In genomic region chr4:80196259-80197131, GRCh38 we compare ENCODE assay signal across 2 cellular contexts.
TF ChIP-seq lines count a peak whose summit lies in the region.

No MANE protein-coding gene starts in this region.

TF ChIP-seq in SK-N-SH, 30 proteins besides CTCF, POLR2A, EP300 and RAD21 (continued from another document):
- no peak for TF ChIP-seq CHD2 (IDR thresholded peaks at IDR 0.05; ENCODE audit: low read length, partially characterized antibody)
- TF ChIP-seq REST (IDR thresholded peaks at IDR 0.05; ENCODE audit: low read depth, low read length) = no peak
- TF ChIP-seq FOXM1 (IDR thresholded peaks at IDR 0.05; ENCODE audit: low read depth) = no peak
- TF ChIP-seq POLR2AphosphoS5 (IDR thresholded peaks at IDR 0.05; ENCODE audit: low read depth, low read length) = no peak
- no peak for TF ChIP-seq ZBTB33 (IDR thresholded peaks at IDR 0.05; ENCODE audit: borderline replicate concordance, low read depth)
- no peak for TF ChIP-seq RCOR1 (IDR thresholded peaks at IDR 0.05; ENCODE audit: low read length)
- TF ChIP-seq FOXJ3 (CRISPR knock-in tag; IDR thresholded peaks at IDR 0.05) = no peak

TF ChIP-seq in SK-N-SH treated with all-trans-retinoic acid at 6 μM for 48 hours, 23 proteins besides CTCF, POLR2A, EP300 and RAD21 (continued from another document):
- TF ChIP-seq, protein P1, sequence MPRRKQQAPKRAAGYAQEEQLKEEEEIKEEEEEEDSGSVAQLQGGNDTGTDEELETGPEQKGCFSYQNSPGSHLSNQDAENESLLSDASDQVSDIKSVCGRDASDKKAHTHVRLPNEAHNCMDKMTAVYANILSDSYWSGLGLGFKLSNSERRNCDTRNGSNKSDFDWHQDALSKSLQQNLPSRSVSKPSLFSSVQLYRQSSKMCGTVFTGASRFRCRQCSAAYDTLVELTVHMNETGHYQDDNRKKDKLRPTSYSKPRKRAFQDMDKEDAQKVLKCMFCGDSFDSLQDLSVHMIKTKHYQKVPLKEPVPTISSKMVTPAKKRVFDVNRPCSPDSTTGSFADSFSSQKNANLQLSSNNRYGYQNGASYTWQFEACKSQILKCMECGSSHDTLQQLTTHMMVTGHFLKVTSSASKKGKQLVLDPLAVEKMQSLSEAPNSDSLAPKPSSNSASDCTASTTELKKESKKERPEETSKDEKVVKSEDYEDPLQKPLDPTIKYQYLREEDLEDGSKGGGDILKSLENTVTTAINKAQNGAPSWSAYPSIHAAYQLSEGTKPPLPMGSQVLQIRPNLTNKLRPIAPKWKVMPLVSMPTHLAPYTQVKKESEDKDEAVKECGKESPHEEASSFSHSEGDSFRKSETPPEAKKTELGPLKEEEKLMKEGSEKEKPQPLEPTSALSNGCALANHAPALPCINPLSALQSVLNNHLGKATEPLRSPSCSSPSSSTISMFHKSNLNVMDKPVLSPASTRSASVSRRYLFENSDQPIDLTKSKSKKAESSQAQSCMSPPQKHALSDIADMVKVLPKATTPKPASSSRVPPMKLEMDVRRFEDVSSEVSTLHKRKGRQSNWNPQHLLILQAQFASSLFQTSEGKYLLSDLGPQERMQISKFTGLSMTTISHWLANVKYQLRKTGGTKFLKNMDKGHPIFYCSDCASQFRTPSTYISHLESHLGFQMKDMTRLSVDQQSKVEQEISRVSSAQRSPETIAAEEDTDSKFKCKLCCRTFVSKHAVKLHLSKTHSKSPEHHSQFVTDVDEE (CRISPR knock-in tag; IDR thresholded peaks at IDR 0.05) = no peak
- TF ChIP-seq ISL1 (CRISPR knock-in tag; IDR thresholded peaks at IDR 0.05) (no peak), OSR1 (CRISPR knock-in tag; IDR thresholded peaks at IDR 0.05) (no peak), ESRRG (CRISPR knock-in tag; IDR thresholded peaks at IDR 0.05) (no peak), ARNTL (CRISPR knock-in tag; IDR thresholded peaks at IDR 0.05; ENCODE audit: borderline replicate concordance, low read depth) (no peak), SNAI2 (CRISPR knock-in tag; IDR thresholded peaks at IDR 0.05) (no peak), CSDC2 (CRISPR knock-in tag; IDR thresholded peaks at IDR 0.05) (no peak), PPARA (CRISPR knock-in tag; IDR thresholded peaks at IDR 0.05; ENCODE audit: borderline replicate concordance) (no peak), ZFP30 (CRISPR knock-in tag; IDR thresholded peaks at IDR 0.05) (no peak), BACH2 (CRISPR knock-in tag; IDR thresholded peaks at IDR 0.05; ENCODE audit: borderline replicate concordance) (no peak), TOX (CRISPR knock-in tag; IDR thresholded peaks at IDR 0.05; ENCODE audit: borderline replicate concordance) (no peak), ZNF8 (CRISPR knock-in tag; IDR thresholded peaks at IDR 0.05) (no peak)
